Comparison of ENCODE assay signal across 8 cellular contexts in the genomic region with DNA sequence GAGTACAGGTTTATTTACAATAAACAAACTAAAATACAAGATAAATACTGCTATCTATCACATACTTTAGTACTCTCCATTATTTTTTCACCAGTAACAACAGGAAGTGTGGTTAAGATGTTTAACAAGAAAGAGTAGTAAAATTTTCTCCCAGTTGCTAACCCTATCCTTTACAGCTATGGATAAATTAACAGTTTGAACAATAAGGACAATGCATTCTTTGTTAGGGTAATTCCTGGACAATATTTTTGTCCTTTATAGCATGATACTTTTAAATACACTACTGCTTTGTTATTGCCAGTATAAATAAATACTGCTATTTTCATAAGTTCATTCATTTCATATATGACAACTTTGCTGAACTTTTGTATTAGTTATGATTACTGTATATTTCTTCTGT.
"Had no signal": no experiment of that assay in that cellular context is flagged by ENCODE, and none has a peak within 500 bp of the region (broad histone marks: within the 10 kb centered on the region; RNA-seq: fewer than 3 reads in every experiment).

No MANE protein-coding gene starts in this region.

- ATAC-seq: GM12878 had no signal

- DNase-seq: GDM1, GF-D8 had no signal

- H3K4me3 ChIP-seq: GM12878 had no signal

- FAIRE-seq: G401.6, GM12878, GM12891, GM12892, GM18507, GM19239 had no signal
